ENCODE assay signal across 23 cellular contexts in genomic region chr9:125462766-125463384, GRCh38.
DNase-seq lines count a peak whose midpoint lies in the region; ATAC-seq, FAIRE-seq and TF ChIP-seq lines count a peak whose summit lies in the region.
"Had no signal": no experiment of that assay in that cellular context is flagged by ENCODE, and none has a peak within 500 bp of the region (broad histone marks: within the 10 kb centered on the region; RNA-seq: fewer than 3 reads in every experiment).

No MANE protein-coding gene starts in this region.

- H3K4me3 ChIP-seq in liver (ENCODE audit: low read depth in 1 of 3, low read length in 3 of 3), result no peak overlapping the region
- no peak overlapping the region for H3K4me3 ChIP-seq in HepG2 (replicated peaks in 1 of 3; ENCODE audit: insufficient read depth in 1 of 3, low read depth in 2 of 3, low read length in 3 of 3)
- no peak overlapping the region for H3K4me3 ChIP-seq in WERI-Rb-1 (ENCODE audit: low read depth, low read length)
- H3K4me3 ChIP-seq: esophagus squamous epithelium, heart right ventricle, ovary, SJSA1, spleen, tibial nerve had no signal

- H2AFZ ChIP-seq in HepG2 (ENCODE audit: low read length), result no peak overlapping the region

- TF ChIP-seq EP300 in HepG2 (IDR thresholded peaks at IDR 0.05; ENCODE audit: low read depth in 2 of 2, low read length in 2 of 2) (no peak), HepG2 (CRISPR knock-in tag; IDR thresholded peaks at IDR 0.05; ENCODE audit: borderline replicate concordance) (no peak)

- TF ChIP-seq RAD21 in liver (IDR thresholded peaks at IDR 0.05) (no peak), HepG2 (CRISPR knock-in tag; IDR thresholded peaks at IDR 0.05) (no peak)

- 79% methylated on average over 10 of the region's 10 CpGs for WGBS in liver
- WGBS in HepG2 (ENCODE audit: low lambda C conversion rate), result 89% methylated on average over 10 of the region's 10 CpGs

- H3K79me2 ChIP-seq in HepG2 (ENCODE audit: insufficient read depth, low read length), result no peaks in the 10 kb centered on the region

- POLR2A ChIA-PET in HepG2 (lab: Yijun Ruan, JAX), result no interaction called here

- TF ChIP-seq CTCF in liver (IDR thresholded peaks at IDR 0.05; ENCODE audit: low read depth, low read length, missing input control), result no peak
- no peak for TF ChIP-seq CTCF in HepG2 (CRISPR knock-in tag; IDR thresholded peaks at IDR 0.05)
- TF ChIP-seq CTCF in WERI-Rb-1 (IDR thresholded peaks at IDR 0.05; ENCODE audit: low read depth, low read length), result no peak

- no peak for TF ChIP-seq POLR2A in HepG2 (IDR thresholded peaks at IDR 0.05; ENCODE audit: insufficient read depth in 1 of 2, low read depth in 2 of 2, low read length in 2 of 2)

- no peak for FAIRE-seq in HepG2 (lab: Jason Lieb, UNC)
- FAIRE-seq: A204.1, kidney had no signal

- intact Hi-C loops in HepG2 (cut with micrococcal nuclease; ENCODE audit: unreplicated experiment), result no loop called here

- peaks cover 5 to 19% (median 16%) of the 10 kb centered on the region in 4 donors for H3K4me1 ChIP-seq in liver (ENCODE audit: control insufficient read depth in 4 of 4, insufficient read depth in 4 of 4, low read length in 3 of 4)
- H3K4me1 ChIP-seq in HepG2 (ENCODE audit: insufficient read depth, low read length), result peaks cover 10% of the 10 kb centered on the region; the same call in 1 of the 2 replicates

- DNase-seq in HepG2 (ENCODE audit: low spot score) (no peak), WERI-Rb-1 (peak; percentile 87), kidney tubule cell (ENCODE audit: low spot score) (peak; percentile 26), NCI-H146 treated with DMSO at 0.1 percent for 48 hours (lab: John Stamatoyannopoulos, UW; ENCODE audit: unreplicated experiment) (no peak), EL (no peak), H4 (ENCODE audit: low spot score) (no peak)
- DNase-seq: activated CD4-positive, alpha-beta T cell treated with anti-CD3 and anti-CD28 coated beads, Interleukin-2, amount 10 ng/mL, durations not matched to agents 7 days and 5 days; activated naive CD4-positive, alpha-beta T cell treated with anti-CD3 and anti-CD28 coated beads for 36 hours; esophagus squamous epithelium; heart right ventricle; Karpas-422; kidney; NCI-H1436 treated with DMSO at 0.1 percent for 48 hours; NCI-H526; ovary; PC-3; spleen had no signal

- in situ Hi-C loops in HepG2 (cut with HindIII; ENCODE audit: extremely low pct_ligation_motif_present, low pct_unique_long_range_greater_than_20kb), result no loop called here

- H3K9ac ChIP-seq in liver (ENCODE audit: low read depth in 1 of 2, low read length in 2 of 2) (no peak overlapping the region), HepG2 (ENCODE audit: insufficient read depth, low read depth, low read length) (no peak overlapping the region)

- H3K27ac ChIP-seq in liver (ENCODE audit: low read depth in 1 of 2, low read length in 2 of 2), result no peak overlapping the region
- no peak overlapping the region for H3K27ac ChIP-seq in HepG2 (ENCODE audit: extremely low read length, insufficient read depth, low read length)
- H3K27ac ChIP-seq in WERI-Rb-1, result peak overlapping the region; percentile 28
- H3K27ac ChIP-seq: heart right ventricle, ovary, SJSA1, tibial nerve had no signal

- H3K36me3 ChIP-seq in liver (ENCODE audit: control insufficient read depth in 4 of 4, insufficient read depth in 3 of 4, low read depth in 1 of 4, low read length in 3 of 4) (peaks cover 0 to 2% (median under 1%) of the 10 kb centered on the region in 4 donors), HepG2 (replicated peaks in 1 of 2; ENCODE audit: control insufficient read depth in 1 of 2, insufficient read depth in 2 of 2, low read length in 2 of 2) (peaks cover 3 to 5% of the 10 kb centered on the region in 2 experiments; a peak in 3 of 5 replicates), WERI-Rb-1 (no peaks in the 10 kb centered on the region)
- H3K36me3 ChIP-seq: ovary had no signal

- H3K9me3 ChIP-seq in liver (ENCODE audit: control insufficient read depth in 4 of 4, low read length in 3 of 4), result no peaks in the 10 kb centered on the region
- peaks cover under 1% of the 10 kb centered on the region; the same call in 1 of the 2 replicates for H3K9me3 ChIP-seq in HepG2 (ENCODE audit: low read length)
- peaks cover under 1% of the 10 kb centered on the region for H3K9me3 ChIP-seq in WERI-Rb-1 (ENCODE audit: severe bottlenecking)
- H3K9me3 ChIP-seq: esophagus squamous epithelium, ovary, SJSA1 had no signal

- BruUV-seq in HepG2 (replicated peaks; lab: Mats Ljungman, UMichigan), result no TSS peak

- ATAC-seq in HepG2 (no peak), GM19023 (IDR thresholded peaks at IDR 0.05; ENCODE audit: unreplicated experiment) (no peak)
- ATAC-seq: heart right ventricle; PC-3; stimulated activated memory B cell treated with anti-CD40 and anti-IgM and Interleukin-4, amounts not matched to agents 10 μg/mL and 1 μg/mL and 100 μg/mL, for 72 hours had no signal

- no peaks in the 10 kb centered on the region for H3K27me3 ChIP-seq in liver (ENCODE audit: control insufficient read depth in 4 of 4, insufficient read depth in 4 of 4, low read length in 3 of 4)
- H3K27me3 ChIP-seq in HepG2 (ENCODE audit: control insufficient read depth in 1 of 2, insufficient read depth in 2 of 2, low read length in 2 of 2), result no peaks in the 10 kb centered on the region
- H3K27me3 ChIP-seq in WERI-Rb-1 (ENCODE audit: insufficient read depth, low read depth, severe bottlenecking), result no peaks in the 10 kb centered on the region
- H3K27me3 ChIP-seq: esophagus squamous epithelium, heart right ventricle, ovary, SJSA1, spleen, tibial nerve had no signal

- no peak overlapping the region for H3K4me2 ChIP-seq in HepG2 (ENCODE audit: low read depth, low read length)

- CTCF ChIA-PET in HepG2 (lab: Yijun Ruan, JAX; ENCODE audit: low intra/inter-chr PET ratio, low total read pairs), result no interaction called here

- no peaks in the 10 kb centered on the region for H4K20me1 ChIP-seq in HepG2 (ENCODE audit: insufficient read depth, low read length)

TF ChIP-seq in liver, 16 proteins besides CTCF, POLR2A, EP300 and RAD21:
- TF ChIP-seq JUND (IDR thresholded peaks at IDR 0.05) (peak in 1 of 2 donors; percentile 98), RXRA (IDR thresholded peaks at IDR 0.05) (peak in 1 of 2 donors; percentile 24), NR2F2 (IDR thresholded peaks at IDR 0.05) (peak; percentile 88), MAX (IDR thresholded peaks at IDR 0.05) (no peak), ATF3 (IDR thresholded peaks at IDR 0.05) (peak; percentile 80), YY1 (IDR thresholded peaks at IDR 0.05) (peak; percentile 30), HNF4A (conservative IDR thresholded peaks at IDR 0.05) (peak; percentile 10 to 16), EGR1 (IDR thresholded peaks at IDR 0.05; ENCODE audit: low read depth in 2 of 2) (no peak)

TF ChIP-seq in HepG2, 621 proteins besides CTCF, POLR2A, EP300 and RAD21:
- TF ChIP-seq ZNF772 (CRISPR knock-in tag; IDR thresholded peaks at IDR 0.05) (no peak), SOX13 (IDR thresholded peaks at IDR 0.05) (no peak), SOX13 (CRISPR knock-in tag; conservative IDR thresholded peaks at IDR 0.05 in 1 of 2, IDR thresholded peaks at IDR 0.05 in 1 of 2) (0 out of 4 replicates have a peak, but pooled peaks of 1 of the 2 experiments have one; percentile 6)

Comparison
In these comparisons a context has a peak if more than half of its experiments do, and no peak if none do; other contexts are left out.
1. DNase-seq: peak in WERI-Rb-1 (single experiment) and kidney tubule cell (single experiment); none in HepG2 (single experiment), NCI-H146 treated with DMSO at 0.1 percent for 48 hours (single experiment), EL (single experiment) and H4 (single experiment).